25 cellular contexts compared by ENCODE assay signal in genomic region chr3:49460188-49460885, GRCh38. TPM values are rescaled to one million over a fixed set of nuclear protein-coding genes. Genes with fewer than 3 reads are reported as not detected.
DNase-seq lines count a peak whose midpoint lies in the region; TF ChIP-seq lines count a peak whose summit lies in the region.
"Had no signal": no experiment of that assay in that cellular context is flagged by ENCODE, and none has a peak within 500 bp of the region (broad histone marks: within the 10 kb centered on the region; RNA-seq: fewer than 3 reads in every experiment).

No MANE protein-coding gene starts in this region.

- H2BK5ac ChIP-seq in mesendoderm (ENCODE audit: low read length): peak overlapping the region; percentile 95

- H3K4ac ChIP-seq in mesendoderm (ENCODE audit: low read depth, low read length): peak overlapping the region; percentile 91

- peak overlapping the region; percentile 90 for H3K56ac ChIP-seq in mesendoderm (ENCODE audit: low read length)

- H2AK5ac ChIP-seq in mesendoderm (ENCODE audit: low read length): peak overlapping the region; percentile 88

- no peaks in the 10 kb centered on the region for H3K79me1 ChIP-seq in mesendoderm (ENCODE audit: low read length)

- CTCF ChIA-PET in HEK293 (lab: Yijun Ruan, JAX): interaction anchor here (0.6 to 1.3 kb wide), 4 partner anchors 9 to 724 kb away, joined by 3 to 4 read pairs (median 4); no protein-coding TSS in a partner anchor

- H3K36me3 ChIP-seq in HEK293 (ENCODE audit: control insufficient read depth in 2 of 2, insufficient read depth in 1 of 2, low read length in 2 of 2) (no peaks in the 10 kb centered on the region), SJCRH30 (no peaks in the 10 kb centered on the region), mesendoderm (ENCODE audit: control insufficient read depth, insufficient read depth, low read length) (no peaks in the 10 kb centered on the region), skeletal muscle tissue (ENCODE audit: control insufficient read depth in 3 of 3, insufficient read depth in 3 of 3, low read length in 3 of 3) (no peaks in the 10 kb centered on the region)
- H3K36me3 ChIP-seq: ascending aorta, gastroesophageal sphincter, HAP-1, thoracic aorta had no signal

- H3K27ac ChIP-seq in HEK293 (ENCODE audit: extremely low read depth, low read depth, low read length) (no peak overlapping the region), SJCRH30 (peak overlapping the region; percentile 92), mesendoderm (ENCODE audit: low read depth, low read length) (peak overlapping the region; percentile 81), skeletal muscle tissue (ENCODE audit: low read depth, low read length) (no peak overlapping the region)
- H3K27ac ChIP-seq: ascending aorta, KMS-11, parathyroid adenoma, thoracic aorta had no signal

- H4K8ac ChIP-seq in mesendoderm (ENCODE audit: low read depth, low read length): no peak overlapping the region

- H3K27me3 ChIP-seq in SJCRH30 (no peaks in the 10 kb centered on the region), mesendoderm (ENCODE audit: insufficient read depth, low read length, poor library complexity) (no peaks in the 10 kb centered on the region), skeletal muscle tissue (ENCODE audit: control insufficient read depth in 3 of 3, insufficient read depth in 3 of 3, low read length in 3 of 3) (no peaks in the 10 kb centered on the region)
- H3K27me3 ChIP-seq: ascending aorta, gastroesophageal sphincter had no signal

- no peak overlapping the region for H3K4me2 ChIP-seq in mesendoderm (ENCODE audit: low read length)
- H3K4me2 ChIP-seq: KMS-11 had no signal

- H4K5ac ChIP-seq in mesendoderm (ENCODE audit: low read length): no peak overlapping the region

- no peaks in the 10 kb centered on the region for H3K4me1 ChIP-seq in HEK293 (ENCODE audit: control insufficient read depth, insufficient read depth, low read length)
- peaks cover 56% of the 10 kb centered on the region for H3K4me1 ChIP-seq in SJCRH30
- H3K4me1 ChIP-seq in mesendoderm (ENCODE audit: control insufficient read depth, low read depth, low read length): peaks cover 27% of the 10 kb centered on the region
- H3K4me1 ChIP-seq in skeletal muscle tissue (ENCODE audit: control insufficient read depth in 3 of 3, insufficient read depth in 3 of 3, low read length in 3 of 3): peaks cover 21 to 23% (median 23%) of the 10 kb centered on the region in 3 donors
- H3K4me1 ChIP-seq: parathyroid adenoma had no signal

- POLR2A ChIA-PET in HEK293 (lab: Yijun Ruan, JAX): interaction anchor here (2.1 kb wide), 1 partner anchor 9 kb away, joined by 6 read pairs; the partner anchor contains the start of gene DAG1

- H3K18ac ChIP-seq in mesendoderm (ENCODE audit: low read length): peak overlapping the region; percentile 51

- no peak overlapping the region for H2BK15ac ChIP-seq in mesendoderm (replicated peaks; ENCODE audit: low read depth)

- H2BK120ac ChIP-seq in mesendoderm (ENCODE audit: low read depth, low read length): peak overlapping the region; percentile 78

- H3K23ac ChIP-seq in mesendoderm (ENCODE audit: low read length): peak overlapping the region; percentile 75

- TF ChIP-seq CTCF in HEK293 (tag by site-specific recombination; IDR thresholded peaks at IDR 0.05): no peak

- peak in 1 of 2 experiments; percentile 26 for DNase-seq in SJCRH30
- peak; percentile 59 for DNase-seq in mesendoderm
- DNase-seq in NCI-H1092 treated with DMSO at 0.1 percent for 48 hours (lab: John Stamatoyannopoulos, UW): no peak
- DNase-seq in NCI-H69 (lab: John Stamatoyannopoulos, UW): no peak
- DNase-seq in NK-92 treated with Interleukin-12 subunit alpha and Interleukin-12 subunit beta, amount 100 ng/mL, for 24 hours (lab: John Stamatoyannopoulos, UW): no peak
- DNase-seq: activated CD4-positive, alpha-beta T cell treated with anti-CD3 and anti-CD28 coated beads for 36 hours; activated T-cell treated with anti-CD3 and anti-CD28 coated beads, Interleukin-2, amount 50 U/mL, for 72 hours; CD4-positive, alpha-beta T cell; cerebellar nuclear complex; DMS 273 treated with DMSO at 0.1 percent for 48 hours; mammary epithelial cell; naive thymus-derived CD8-positive, alpha-beta T cell; NCI-H1694; NCI-H2171 treated with DMSO at 0.1 percent for 48 hours; NCI-H524 treated with DMSO at 0.1 percent for 48 hours; SHP77; stimulated activated CD4-positive, alpha-beta T cell treated with anti-CD3 and anti-CD28 coated beads, Interleukin-1b, Interleukin-23, amount 100 ng/mL, for 48 hours had no signal

- no CpG with 5 or more reads among the region's 2 CpGs for WGBS in mesendoderm (ENCODE audit: extremely low coverage, insufficient coverage, low lambda C conversion rate)

- H3K9me3 ChIP-seq in HEK293 (ENCODE audit: control insufficient read depth, insufficient read depth, low read depth, low read length) (no peaks in the 10 kb centered on the region), SJCRH30 (replicated peaks) (no peaks in the 10 kb centered on the region), skeletal muscle tissue (ENCODE audit: control insufficient read depth in 3 of 3, low read length in 3 of 3) (no peaks in the 10 kb centered on the region)
- H3K9me3 ChIP-seq: ascending aorta, gastroesophageal sphincter, HAP-1, thoracic aorta had no signal

- H3K9ac ChIP-seq in mesendoderm (ENCODE audit: low read length): peak overlapping the region; percentile 18
- H3K9ac ChIP-seq in skeletal muscle tissue (ENCODE audit: low read depth in 1 of 3, low read length in 3 of 3): peak overlapping the region in 2 of 3 donors; percentile 8 to 20
- H3K9ac ChIP-seq: KMS-11, parathyroid adenoma had no signal

- no peaks in the 10 kb centered on the region for H3K79me2 ChIP-seq in mesendoderm (ENCODE audit: control insufficient read depth, insufficient read depth, low read length)
- H3K79me2 ChIP-seq: parathyroid adenoma had no signal

- H3K4me3 ChIP-seq in HEK293 (ENCODE audit: low read depth, low read length) (no peak overlapping the region), SJCRH30 (no peak overlapping the region), mesendoderm (ENCODE audit: low read length) (no peak overlapping the region), skeletal muscle tissue (ENCODE audit: low read length in 3 of 3) (no peak overlapping the region)
- H3K4me3 ChIP-seq: ascending aorta, gastroesophageal sphincter, HAP-1, thoracic aorta had no signal

TF ChIP-seq in HEK293, 187 proteins besides CTCF, POLR2A, EP300 and RAD21:
- TF ChIP-seq ZNF692 (tag by site-specific recombination; IDR thresholded peaks at IDR 0.05): no peak
- peak; percentile 51; the same call in 1 of the 2 replicates for TF ChIP-seq ZNF335 (tag by site-specific recombination; conservative IDR thresholded peaks at IDR 0.05)

RNA-seq across cellular contexts. Expression of gene DAG1, which starts 9.7 kb away (rescaled TPM):
- 79.5 and 82.8 TPM in 2 replicates for total RNA-seq in SJCRH30 (2014; rRNA removed; shearing (Covaris generic))
- 69.5 TPM for polyA plus RNA-seq in mesendoderm (2013, experiment 1 of 2)
- 70.3 TPM for polyA plus RNA-seq in mesendoderm (2013, experiment 2 of 2)
- 77.2 TPM for total RNA-seq in skeletal muscle tissue

RNA-seq across cellular contexts. Expression of gene NICN1, which starts 31.2 kb away (rescaled TPM):
- 2.4 and 2.6 TPM in 2 replicates for total RNA-seq in SJCRH30 (2014; rRNA removed; shearing (Covaris generic))
- polyA plus RNA-seq in mesendoderm (2013, experiment 1 of 2): 3.0 TPM
- 3.6 TPM for polyA plus RNA-seq in mesendoderm (2013, experiment 2 of 2)
- total RNA-seq in skeletal muscle tissue: 2.6 TPM

RNA-seq across cellular contexts. Expression of gene AMT, which starts 38.1 kb away (rescaled TPM):
- total RNA-seq in SJCRH30 (2014; rRNA removed; shearing (Covaris generic)): 0.26 TPM in 1 of 2 replicates, not detected in the other
- polyA plus RNA-seq in mesendoderm (2013, experiment 1 of 2): 20.4 TPM
- polyA plus RNA-seq in mesendoderm (2013, experiment 2 of 2): 20.5 TPM
- 2.6 TPM for total RNA-seq in skeletal muscle tissue
- total RNA-seq: ascending aorta had no signal

RNA-seq across cellular contexts. Expression of gene TCTA, which starts 48.1 kb away (rescaled TPM):
- 12.8 and 13.1 TPM in 2 replicates for total RNA-seq in SJCRH30 (2014; rRNA removed; shearing (Covaris generic))
- polyA plus RNA-seq in mesendoderm (2013, experiment 1 of 2): 6.6 TPM
- polyA plus RNA-seq in mesendoderm (2013, experiment 2 of 2): 6.5 TPM
- total RNA-seq in skeletal muscle tissue: 8.9 TPM

RNA-seq across cellular contexts. Expression of gene RHOA, which starts 48.6 kb away (rescaled TPM):
- 321 and 323 TPM in 2 replicates for total RNA-seq in SJCRH30 (2014; rRNA removed; shearing (Covaris generic))
- 409 TPM for polyA plus RNA-seq in mesendoderm (2013, experiment 1 of 2)
- polyA plus RNA-seq in mesendoderm (2013, experiment 2 of 2): 408 TPM
- 291 TPM for total RNA-seq in skeletal muscle tissue

Comparison
In these comparisons a context has a peak if more than half of its experiments do, and no peak if none do; other contexts are left out.
1. H3K27ac ChIP-seq: peak in SJCRH30 (single experiment) and mesendoderm (single experiment); none in HEK293 (single experiment) and skeletal muscle tissue (single experiment).